21 cellular contexts compared by ENCODE assay signal in the genomic region with DNA sequence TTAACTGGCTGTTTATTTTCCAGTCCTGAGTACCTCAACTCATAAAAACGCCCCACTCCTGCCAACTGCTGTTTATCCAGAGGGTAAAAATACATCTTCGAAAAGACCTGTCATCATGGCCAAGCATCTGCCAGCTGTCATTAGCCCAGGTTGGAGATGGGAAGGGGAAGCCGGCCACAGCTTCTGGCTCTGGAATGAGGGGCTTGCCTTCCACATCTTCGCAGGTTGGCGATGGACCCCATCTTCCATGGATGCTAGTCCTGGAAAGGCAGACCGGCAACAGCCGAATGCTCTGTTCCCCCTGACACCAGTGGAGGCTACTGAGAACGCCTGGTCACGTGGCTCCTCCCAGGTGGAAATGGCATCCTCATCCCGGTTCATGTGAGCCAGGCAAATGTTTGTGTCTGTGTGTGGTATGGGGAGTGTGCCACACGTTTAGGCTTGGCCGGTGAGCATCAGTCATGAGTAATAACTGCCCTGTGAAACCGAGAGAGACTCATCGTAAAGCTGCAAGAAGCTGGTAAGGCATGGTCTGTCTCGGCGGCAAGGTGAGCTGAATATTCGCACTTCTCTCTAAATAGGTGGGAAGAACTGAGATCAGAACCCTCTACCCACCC. TPM values are rescaled to one million over a fixed set of nuclear protein-coding genes. Genes with fewer than 3 reads are reported as not detected.
DNase-seq lines count a peak whose midpoint lies in the region; ATAC-seq, FAIRE-seq and TF ChIP-seq lines count a peak whose summit lies in the region.
"Had no signal": no experiment of that assay in that cellular context is flagged by ENCODE, and none has a peak within 500 bp of the region (broad histone marks: within the 10 kb centered on the region; RNA-seq: fewer than 3 reads in every experiment).

No MANE protein-coding gene starts in this region.

- H4K91ac ChIP-seq in neuronal stem cell (ENCODE audit: low read depth, low read length, poor library complexity): no peak overlapping the region

- H3K4ac ChIP-seq in neuronal stem cell (ENCODE audit: low read length): no peak overlapping the region

- no peaks in the 10 kb centered on the region for H3K9me3 Mint-ChIP-seq in effector memory CD8-positive, alpha-beta T cell

- no peak overlapping the region for H2BK15ac ChIP-seq in neuronal stem cell (ENCODE audit: low read length)

- ATAC-seq in effector memory CD8-positive, alpha-beta T cell (replicated peaks): no peak
- ATAC-seq in GM21619 (IDR thresholded peaks at IDR 0.05; ENCODE audit: unreplicated experiment) (no peak), GM19397 (IDR thresholded peaks at IDR 0.05; ENCODE audit: unreplicated experiment) (no peak)
- ATAC-seq: HepG2 had no signal

- H2AK5ac ChIP-seq in neuronal stem cell (ENCODE audit: low read depth, low read length): peak overlapping the region; percentile 30

- FAIRE-seq in bronchial epithelial cell (lab: Jason Lieb, UNC): no peak
- FAIRE-seq: GM12892, GM19239, HepG2 had no signal

- H3K4me3 Mint-ChIP-seq in effector memory CD8-positive, alpha-beta T cell: no peak overlapping the region

- no peak overlapping the region for H2BK5ac ChIP-seq in neuronal stem cell (ENCODE audit: low read length)

- WGBS in neuronal stem cell (ENCODE audit: extremely low coverage in 2 of 2, insufficient read length in 2 of 2, insufficient replicate concordance in 1 of 2), 2 donors: no CpG with 5 or more reads among the region's 17 CpGs

- no peak overlapping the region for H3K4me2 ChIP-seq in neuronal stem cell (ENCODE audit: insufficient read depth, low read length, poor library complexity, severe bottlenecking)
- H3K4me2 ChIP-seq: BLaER1 treated with 17β-estradiol and CSF1 and Interleukin-3, amounts not matched to agents 10 nM and 100 nM; SK-N-SH had no signal

- no peak overlapping the region for H4K8ac ChIP-seq in neuronal stem cell (ENCODE audit: low read depth, low read length)

- H3K27ac ChIP-seq in neuronal stem cell (replicated peaks; ENCODE audit: low read length): no peak overlapping the region
- H3K27ac ChIP-seq: BLaER1 treated with 17β-estradiol and CSF1 and Interleukin-3, amounts not matched to agents 10 nM and 100 nM had no signal

- H3K4me1 ChIP-seq in neuronal stem cell (ENCODE audit: control insufficient read depth in 2 of 2, insufficient read depth in 1 of 2, low read depth in 1 of 2, low read length in 2 of 2): no peaks in the 10 kb centered on the region
- H3K4me1 ChIP-seq: BLaER1 treated with 17β-estradiol and CSF1 and Interleukin-3, amounts not matched to agents 10 nM and 100 nM had no signal

- H3K27me3 Mint-ChIP-seq in effector memory CD8-positive, alpha-beta T cell: peaks cover 11 to 12% of the 10 kb centered on the region in 2 donors

- no peak overlapping the region for H2AFZ ChIP-seq in neuronal stem cell (ENCODE audit: low read length)

- H3K14ac ChIP-seq in neuronal stem cell (ENCODE audit: low read length): no peak overlapping the region

- peak overlapping the region; percentile 35 for H3K23ac ChIP-seq in neuronal stem cell (ENCODE audit: low read depth, low read length, poor library complexity)

- H3K4me3 ChIP-seq in bronchial epithelial cell (ENCODE audit: low read depth, low read length) (no peak overlapping the region), neuronal stem cell (ENCODE audit: low read length in 2 of 2) (no peak overlapping the region)
- H3K4me3 ChIP-seq: BLaER1 treated with 17β-estradiol and CSF1 and Interleukin-3, amounts not matched to agents 10 nM and 100 nM had no signal

- H3K79me1 ChIP-seq in neuronal stem cell (ENCODE audit: low read depth, low read length): no peaks in the 10 kb centered on the region

- peak overlapping the region; percentile 32 for H3K18ac ChIP-seq in neuronal stem cell (ENCODE audit: low read length)

- H3K36me3 ChIP-seq in bronchial epithelial cell (ENCODE audit: control insufficient read depth, insufficient read depth, low read length): no peaks in the 10 kb centered on the region
- no peaks in the 10 kb centered on the region for H3K36me3 ChIP-seq in neuronal stem cell (replicated peaks in 1 of 2; ENCODE audit: control insufficient read depth in 2 of 2, insufficient read depth in 2 of 2, low read length in 2 of 2)
- H3K36me3 ChIP-seq: BLaER1 treated with 17β-estradiol and CSF1 and Interleukin-3, amounts not matched to agents 10 nM and 100 nM had no signal

- H3K27me3 ChIP-seq in bronchial epithelial cell (ENCODE audit: control insufficient read depth, insufficient read depth, low read length) (no peaks in the 10 kb centered on the region), neuronal stem cell (ENCODE audit: control insufficient read depth in 3 of 3, insufficient read depth in 3 of 3, low read depth in 1 of 3, low read length in 3 of 3) (peaks cover 0 to 2% (median 0%) of the 10 kb centered on the region in 3 experiments)
- H3K27me3 ChIP-seq: BLaER1 treated with 17β-estradiol and CSF1 and Interleukin-3, amounts not matched to agents 10 nM and 100 nM had no signal

- no peak overlapping the region for H3K27ac Mint-ChIP-seq in effector memory CD8-positive, alpha-beta T cell

- no peak overlapping the region for H2BK12ac ChIP-seq in neuronal stem cell (ENCODE audit: low read length)

- no peaks in the 10 kb centered on the region for H3K36me3 Mint-ChIP-seq in effector memory CD8-positive, alpha-beta T cell (ENCODE audit: insufficient read depth)

- H2BK120ac ChIP-seq in neuronal stem cell (ENCODE audit: low read depth, low read length): no peak overlapping the region

- H3K4me1 Mint-ChIP-seq in effector memory CD8-positive, alpha-beta T cell (ENCODE audit: low read depth in 2 of 2): peaks cover 8 to 13% of the 10 kb centered on the region in 2 donors

- no peak overlapping the region for H3K9ac ChIP-seq in neuronal stem cell (ENCODE audit: low read depth, low read length, poor library complexity)
- H3K9ac ChIP-seq: BLaER1 treated with 17β-estradiol and CSF1 and Interleukin-3, amounts not matched to agents 10 nM and 100 nM; SK-N-SH had no signal

- TF ChIP-seq CTCF in bronchial epithelial cell (IDR thresholded peaks at IDR 0.05; ENCODE audit: insufficient read depth, low read length, severe bottlenecking): no peak

- H3K9me3 ChIP-seq in neuronal stem cell (replicated peaks in 1 of 2; ENCODE audit: control insufficient read depth in 2 of 2, insufficient read depth in 1 of 2, low read depth in 1 of 2, low read length in 2 of 2): peaks cover 0 to 3% of the 10 kb centered on the region in 2 donors

- DNase-seq in DMS79 treated with DMSO at 0.1 percent for 48 hours (lab: John Stamatoyannopoulos, UW) (peak; percentile 43), DMS79 (lab: John Stamatoyannopoulos, UW) (no peak), HPDE6-E6E7 (ENCODE audit: extremely low spot score) (peak; percentile 46), bronchial epithelial cell (ENCODE audit: low read depth) (peak; percentile 35), neuronal stem cell (ENCODE audit: low spot score) (no peak)
- no peak for DNase-seq in effector memory CD8-positive, alpha-beta T cell
- DNase-seq: 8988T, DND-41, GDM1, MM.1S, NCI-H1417 treated with DMSO at 0.1 percent for 48 hours, NCI-H2029, NCI-H524 treated with DMSO at 0.1 percent for 48 hours, Right ventricle myocardium superior, SK-N-SH had no signal

RNA-seq across cellular contexts. Expression of gene KRTAP17-1, which starts 0.4 kb away (rescaled TPM):
- total RNA-seq in bronchial epithelial cell: not detected in 2 replicates
- polyA plus RNA-seq in neuronal stem cell (2013, experiment 1 of 2): not detected
- polyA plus RNA-seq in neuronal stem cell (2013, experiment 2 of 2): not detected
- total RNA-seq: HepG2, Right ventricle myocardium superior had no signal
- polyA plus RNA-seq: HepG2, SK-N-SH had no signal

RNA-seq across cellular contexts. Expression of gene KRTAP16-1, which starts 6.8 kb away (rescaled TPM):
- total RNA-seq in bronchial epithelial cell: not detected in 2 replicates
- polyA plus RNA-seq in neuronal stem cell (2013, experiment 1 of 2): not detected
- polyA plus RNA-seq in neuronal stem cell (2013, experiment 2 of 2): not detected
- total RNA-seq: HepG2, Right ventricle myocardium superior had no signal
- polyA plus RNA-seq: HepG2, SK-N-SH had no signal

RNA-seq across cellular contexts. Expression of gene KRTAP29-1, which starts 13.3 kb away (rescaled TPM):
- total RNA-seq in bronchial epithelial cell: not detected in 2 replicates
- not detected for polyA plus RNA-seq in neuronal stem cell (2013, experiment 1 of 2)
- polyA plus RNA-seq in neuronal stem cell (2013, experiment 2 of 2): not detected
- total RNA-seq: HepG2, Right ventricle myocardium superior had no signal
- polyA plus RNA-seq: HepG2, SK-N-SH had no signal

RNA-seq across cellular contexts. Expression of gene KRT33A, which starts 34.7 kb away (rescaled TPM):
- total RNA-seq in bronchial epithelial cell: 0.13 TPM in 1 of 2 replicates, not detected in the other
- not detected for polyA plus RNA-seq in neuronal stem cell (2013, experiment 1 of 2)
- not detected for polyA plus RNA-seq in neuronal stem cell (2013, experiment 2 of 2)
- total RNA-seq: HepG2, Right ventricle myocardium superior had no signal
- polyA plus RNA-seq: HepG2, SK-N-SH had no signal

RNA-seq across cellular contexts. Expression of gene KRTAP9-7, which starts 40.4 kb away (rescaled TPM):
- total RNA-seq in bronchial epithelial cell: not detected in 2 replicates
- polyA plus RNA-seq in neuronal stem cell (2013, experiment 1 of 2): not detected
- polyA plus RNA-seq in neuronal stem cell (2013, experiment 2 of 2): not detected
- total RNA-seq: HepG2, Right ventricle myocardium superior had no signal
- polyA plus RNA-seq: HepG2, SK-N-SH had no signal

Comparison
In these comparisons a context has a peak if more than half of its experiments do, and no peak if none do; other contexts are left out.
1. DNase-seq: peak in DMS79 treated with DMSO at 0.1 percent for 48 hours (single experiment), HPDE6-E6E7 (single experiment) and bronchial epithelial cell (single experiment); none in DMS79 (single experiment), neuronal stem cell (single experiment) and effector memory CD8-positive, alpha-beta T cell (0 of 3).